Comparison of ENCODE assay signal across 8 cellular contexts in the genomic region with DNA sequence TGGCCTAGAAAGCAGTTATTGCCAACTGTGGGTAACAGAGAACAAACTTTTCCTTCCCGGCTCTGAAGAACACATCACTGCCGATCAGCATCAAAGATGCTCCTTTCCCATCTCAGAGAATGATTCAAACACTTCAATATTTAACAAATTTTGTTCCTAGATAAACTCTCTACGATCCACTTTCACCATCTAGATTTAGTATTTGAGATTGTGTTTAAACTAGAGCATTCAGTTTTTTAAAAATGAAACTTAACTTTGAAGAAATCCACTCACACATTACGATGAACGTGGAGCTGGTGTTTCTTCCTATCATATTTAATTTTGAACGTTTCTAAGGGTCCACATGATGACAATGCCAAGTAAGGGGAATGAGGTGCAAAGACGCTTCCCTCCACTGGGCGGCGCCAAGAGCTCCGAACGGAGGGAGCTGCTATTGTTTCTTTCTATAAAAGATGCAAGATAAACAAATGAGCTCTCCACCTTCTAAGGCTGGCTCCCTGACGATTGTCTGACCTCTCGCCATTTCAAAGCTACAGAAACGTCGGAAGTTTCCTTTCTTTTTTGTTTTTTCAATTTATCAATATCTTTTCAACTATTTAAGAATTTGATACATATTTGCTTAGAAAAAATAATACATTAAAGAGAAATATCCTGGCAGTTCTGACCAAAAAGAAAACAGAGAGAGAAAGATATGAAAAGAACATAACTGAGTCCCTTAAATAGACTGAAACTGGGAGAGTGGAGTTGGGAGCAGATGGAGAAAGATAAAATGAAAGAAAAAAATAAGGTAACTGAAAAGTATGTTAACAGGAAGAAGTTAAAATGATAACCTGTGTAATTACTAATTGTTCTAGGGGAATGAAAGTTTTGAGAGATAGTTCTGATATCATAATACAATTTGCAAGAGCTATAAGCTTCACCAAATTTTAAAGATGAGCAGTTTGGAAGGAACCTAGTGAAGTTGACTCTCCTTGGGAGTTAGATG. TPM values are rescaled to one million over a fixed set of nuclear protein-coding genes. Genes with fewer than 3 reads are reported as not detected.
DNase-seq lines count a peak whose midpoint lies in the region; ATAC-seq, FAIRE-seq and TF ChIP-seq lines count a peak whose summit lies in the region.

No MANE protein-coding gene starts in this region.

- intact Hi-C loops in left ventricle myocardium inferior (cut with micrococcal nuclease) (no loop called here), left ventricle myocardium superior (cut with micrococcal nuclease) (loop anchor here (10.0 kb wide), 1 partner anchor 243 kb away; no protein-coding TSS in a partner anchor), endothelial cell of umbilical vein (cut with micrococcal nuclease) (loop anchor here (1.0 to 5.0 kb wide), 5 partner anchors 243 to 675 kb away; no protein-coding TSS in a partner anchor)

- no peaks in the 10 kb centered on the region for H3K9me3 ChIP-seq in left ventricle myocardium inferior (replicated peaks)
- no peaks in the 10 kb centered on the region for H3K9me3 ChIP-seq in endothelial cell of umbilical vein (replicated peaks; ENCODE audit: control insufficient read depth, insufficient read depth, low read length)

- peaks cover 14% of the 10 kb centered on the region for H3K9me3 Mint-ChIP-seq in osteocyte (ENCODE audit: unreplicated experiment)

- H4K20me1 ChIP-seq in endothelial cell of umbilical vein (replicated peaks; ENCODE audit: control insufficient read depth, extremely low read depth, insufficient read depth, low read length): no peaks in the 10 kb centered on the region

- no peak overlapping the region for H3K4me2 ChIP-seq in endothelial cell of umbilical vein (ENCODE audit: insufficient read depth, low read length)

- BruUV-seq in endothelial cell of umbilical vein (replicated peaks; lab: Mats Ljungman, UMichigan): no TSS peak

- no peak overlapping the region for H3K4me3 Mint-ChIP-seq in osteocyte (ENCODE audit: unreplicated experiment)

- dilution Hi-C loops in endothelial cell of umbilical vein (cut with MboI; ENCODE audit: extremely low pct_ligation_motif_present, low sequenced_read_pairs): no loop called here

- H3K4me1 ChIP-seq in left ventricle myocardium inferior (peaks cover 59% of the 10 kb centered on the region), endothelial cell of umbilical vein (ENCODE audit: control insufficient read depth, extremely low read depth, insufficient read depth, low read length) (peaks cover 2% of the 10 kb centered on the region)

- H3K9me1 ChIP-seq in endothelial cell of umbilical vein (replicated peaks; ENCODE audit: control insufficient read depth, extremely low read depth, insufficient read depth, low read length): no peaks in the 10 kb centered on the region

- H3K4me3 ChIP-seq in left ventricle myocardium inferior (no peak overlapping the region), endothelial cell of umbilical vein (replicated peaks in 1 of 3; ENCODE audit: insufficient read depth in 1 of 3, low read depth in 1 of 3, low read length in 3 of 3) (no peak overlapping the region)

- POLR2A ChIA-PET in endothelial cell of umbilical vein (lab: Charles Lee): no interaction called here

- FAIRE-seq in TTC549 (lab: Jason Lieb, UNC) (peak; percentile 52), endothelial cell of umbilical vein (lab: Jason Lieb, UNC) (peak; percentile 93)

- DNase-seq in left ventricle myocardium inferior: no peak
- DNase-seq in left ventricle myocardium superior: no peak
- DNase-seq in NCI-H2081 treated with DMSO at 0.1 percent for 48 hours (lab: John Stamatoyannopoulos, UW): peak; percentile 62
- DNase-seq in endothelial cell of umbilical vein (ENCODE audit: low read depth, low spot score): peak; percentile 75
- DNase-seq in osteocyte (ENCODE audit: extremely low spot score, unreplicated experiment): no peak

- H3K27ac Mint-ChIP-seq in osteocyte (ENCODE audit: unreplicated experiment): no peak overlapping the region

- no peak overlapping the region for H3K27ac ChIP-seq in left ventricle myocardium inferior (replicated peaks)
- no peak overlapping the region for H3K27ac ChIP-seq in endothelial cell of umbilical vein (ENCODE audit: insufficient read depth, low read depth, low read length)

- peaks cover 4% of the 10 kb centered on the region for H3K36me3 Mint-ChIP-seq in osteocyte (ENCODE audit: unreplicated experiment)

- H3K36me3 ChIP-seq in left ventricle myocardium inferior (no peaks in the 10 kb centered on the region), endothelial cell of umbilical vein (ENCODE audit: control insufficient read depth in 2 of 2, extremely low read depth in 1 of 2, insufficient read depth in 2 of 2, low read length in 2 of 2) (no peaks in the 10 kb centered on the region)

- no peak overlapping the region for H2AFZ ChIP-seq in endothelial cell of umbilical vein (ENCODE audit: low read depth, low read length)

- peaks cover 50% of the 10 kb centered on the region for H3K4me1 Mint-ChIP-seq in osteocyte (ENCODE audit: unreplicated experiment)

- peaks cover 100% of the 10 kb centered on the region for H3K27me3 ChIP-seq in left ventricle myocardium inferior (ENCODE audit: low read depth)
- peaks cover 85 to 97% of the 10 kb centered on the region in 2 experiments for H3K27me3 ChIP-seq in endothelial cell of umbilical vein (ENCODE audit: control insufficient read depth in 2 of 2, insufficient read depth in 2 of 2, low read length in 2 of 2)

- H3K79me2 ChIP-seq in endothelial cell of umbilical vein (ENCODE audit: control insufficient read depth, insufficient read depth, low read length): no peaks in the 10 kb centered on the region

- TF ChIP-seq CTCF in left ventricle myocardium inferior (IDR thresholded peaks at IDR 0.05; ENCODE audit: borderline replicate concordance) (peak; percentile 76), endothelial cell of umbilical vein (IDR thresholded peaks at IDR 0.05; ENCODE audit: extremely low read depth in 1 of 2, insufficient read depth in 1 of 2, low read depth in 1 of 2, low read length in 2 of 2) (peak; percentile 87 to 96), osteocyte (IDR thresholded peaks at IDR 0.05) (peak; percentile 75)

- H3K9ac ChIP-seq in endothelial cell of umbilical vein (replicated peaks; ENCODE audit: extremely low read depth, insufficient read depth, low read length): no peak overlapping the region

- CTCF ChIA-PET in endothelial cell of umbilical vein (lab: Charles Lee): interaction anchor here (0.6 to 4.8 kb wide), 42 partner anchors 10 to 1633 kb away, joined by 3 to 117 read pairs (median 4); a partner anchor contains a TSS

- peaks cover 84% of the 10 kb centered on the region for H3K27me3 Mint-ChIP-seq in osteocyte (ENCODE audit: unreplicated experiment)

- no peak for TF ChIP-seq POLR2A in endothelial cell of umbilical vein (IDR thresholded peaks at IDR 0.05; ENCODE audit: low read depth, low read length)

- ATAC-seq in left ventricle myocardium superior (no peak), HG02870 (IDR thresholded peaks at IDR 0.05; ENCODE audit: unreplicated experiment) (peak; percentile 65), GM19324 (IDR thresholded peaks at IDR 0.05; ENCODE audit: low FRiP score, unreplicated experiment) (no peak)

TF ChIP-seq in endothelial cell of umbilical vein, 7 proteins besides CTCF, POLR2A, EP300 and RAD21:
- TF ChIP-seq GATA2 (IDR thresholded peaks at IDR 0.05; ENCODE audit: insufficient read depth, insufficient read length, low read depth, low read length): peak; percentile 63
- TF ChIP-seq MYC (IDR thresholded peaks at IDR 0.05; ENCODE audit: low read depth, low read length): no peak

RNA-seq across cellular contexts. Expression of a gene that starts 4.4 kb away (rescaled TPM):
- total RNA-seq in left ventricle myocardium inferior (not detected), left ventricle myocardium superior (not detected), endothelial cell of umbilical vein (not detected in 2 replicates), osteocyte (not detected in 2 replicates)
- polyA plus RNA-seq in endothelial cell of umbilical vein: not detected in 2 replicates
- polyA plus RNA-seq in endothelial cell of umbilical vein (2011; cell fraction: cytosol; rRNA removed): not detected in 2 replicates
- not detected in 2 replicates for polyA plus RNA-seq in endothelial cell of umbilical vein (2011; cell fraction: nucleus; rRNA removed)
- not detected in 2 replicates for polyA plus RNA-seq in endothelial cell of umbilical vein (2012)
- not detected in 2 replicates for polyA minus RNA-seq in endothelial cell of umbilical vein
- not detected for polyA minus RNA-seq in endothelial cell of umbilical vein (2011; cell fraction: cytosol; rRNA and poly(A)+ RNA removed)
- polyA minus RNA-seq in endothelial cell of umbilical vein (2011; cell fraction: nucleus; rRNA and poly(A)+ RNA removed): not detected in 2 replicates

Comparison
In these comparisons a context has a peak if more than half of its experiments do, and no peak if none do; other contexts are left out.
1. DNase-seq: peak in NCI-H2081 treated with DMSO at 0.1 percent for 48 hours (single experiment) and endothelial cell of umbilical vein (single experiment); none in left ventricle myocardium inferior (single experiment), left ventricle myocardium superior (single experiment) and osteocyte (single experiment).
2. Peak in every context shown above with its lines, with median percentiles within 50 percentile points of each other: CTCF ChIP-seq.